In genomic region chr16:67766281-67766680, GRCh38 we compare ENCODE assay signal across 21 cellular contexts.
"Had no signal": no experiment of that assay in that cellular context is flagged by ENCODE, and none has a peak within 500 bp of the region (broad histone marks: within the 10 kb centered on the region; RNA-seq: fewer than 3 reads in every experiment).

No MANE protein-coding gene starts in this region.

- H3K27me3 Mint-ChIP-seq: naive thymus-derived CD4-positive, alpha-beta T cell; T-helper 17 cell had no signal

- FAIRE-seq: colon, keratinocyte had no signal

- H3K36me3 Mint-ChIP-seq: activated naive CD4-positive, alpha-beta T cell treated with anti-CD3 and anti-CD28 coated beads, Interleukin-2, amount 50 U/mL, for 72 hours had no signal

- DNase-seq: activated CD4-positive, alpha-beta T cell treated with anti-CD3 and anti-CD28 coated beads, Interleukin-2, amount 50 U/mL, for 1 hour; activated CD8-positive, alpha-beta T cell treated with anti-CD3 and anti-CD28 coated beads, Interleukin-2, amount 10 ng/mL, durations not matched to agents 7 days and 5 days; activated T-cell treated with anti-CD3 and anti-CD28 coated beads, Interleukin-2, amount 50 U/mL, for 1 hour; aorta; central memory CD4-positive, alpha-beta T cell; effector memory CD4-positive, alpha-beta T cell; esophagus squamous epithelium; heart right ventricle; left colon; lower lobe of right lung; mesendoderm; naive thymus-derived CD4-positive, alpha-beta T cell; stimulated activated CD4-positive, alpha-beta T cell treated with anti-CD3 and anti-CD28 coated beads, Interleukin-4, amount 100 ng/mL, for 24 hours; stimulated activated naive CD4-positive, alpha-beta T cell treated with Interleukin-2 at 50 U/mL for 16 hours; SW 1271; T-helper 17 cell; thyroid gland had no signal

- H3K9me3 Mint-ChIP-seq: activated naive CD4-positive, alpha-beta T cell treated with anti-CD3 and anti-CD28 coated beads, Interleukin-2, amount 50 U/mL, for 72 hours; naive thymus-derived CD4-positive, alpha-beta T cell had no signal

- H3K4me3 Mint-ChIP-seq: activated CD8-positive, alpha-beta T cell treated with anti-CD3 and anti-CD28 coated beads, Interleukin-2, amount 10 ng/mL, durations not matched to agents 7 days and 5 days; naive thymus-derived CD4-positive, alpha-beta T cell; T-helper 17 cell had no signal

- H3K27ac Mint-ChIP-seq: activated CD8-positive, alpha-beta T cell treated with anti-CD3 and anti-CD28 coated beads, Interleukin-2, amount 10 ng/mL, durations not matched to agents 7 days and 5 days; T-helper 17 cell had no signal

- ATAC-seq: activated CD4-positive, CD25-positive, alpha-beta regulatory T cell treated with anti-CD3 and anti-CD28 coated beads, Interleukin-2, amount 50 U/mL, for 24 hours; activated CD8-positive, alpha-beta T cell treated with anti-CD3 and anti-CD28 coated beads, Interleukin-2, amount 10 ng/mL, durations not matched to agents 7 days and 5 days; activated naive CD4-positive, alpha-beta T cell treated with anti-CD3 and anti-CD28 coated beads, Interleukin-2, amount 50 U/mL, for 72 hours; heart right ventricle; left colon; lower lobe of right lung; naive thymus-derived CD4-positive, alpha-beta T cell; T-helper 17 cell had no signal
